ENCODE assay signal across 11 cellular contexts in genomic region chr7:31948041-31948440, GRCh38.
A peak's percentile ranks its signal among the peaks of the same experiment; 100 is the strongest.
DNase-seq lines count a peak whose midpoint lies in the region; ATAC-seq and FAIRE-seq lines count a peak whose summit lies in the region.
"Had no signal": no experiment of that assay in that cellular context is flagged by ENCODE, and none has a peak within 500 bp of the region (broad histone marks: within the 10 kb centered on the region; RNA-seq: fewer than 3 reads in every experiment).

No MANE protein-coding gene starts in this region.

- no peaks in the 10 kb centered on the region for H3K4me1 ChIP-seq in small intestine (ENCODE audit: control insufficient read depth in 2 of 2, insufficient read depth in 1 of 2, low read depth in 1 of 2, low read length in 1 of 2)

- ATAC-seq in GM18520 (IDR thresholded peaks at IDR 0.05; ENCODE audit: unreplicated experiment) (peak; percentile 57), HG03196 (IDR thresholded peaks at IDR 0.05; ENCODE audit: unreplicated experiment) (no peak)
- ATAC-seq: GM23338 had no signal

- peak; percentile 92 for FAIRE-seq in small intestine (lab: Jason Lieb, UNC)

- H3K27me3 ChIP-seq in small intestine (ENCODE audit: control insufficient read depth in 2 of 2, insufficient read depth in 2 of 2, low read length in 2 of 2) = no peaks in the 10 kb centered on the region

- WGBS in small intestine, 3 donors = 7 to 58% (median 19%) methylated on average over 1 of the region's 1 CpG

- DNase-seq in NCI-H460 (ENCODE audit: extremely low read depth, low read depth) (peak; percentile 13), fibroblast of peridontal ligament (ENCODE audit: extremely low read depth) (peak; percentile 80), small intestine (peak; percentile 92), NCI-H187 (lab: John Stamatoyannopoulos, UW) (no peak), T1000 (lab: John Stamatoyannopoulos, UW) (no peak), germinal center (ENCODE audit: low spot score) (no peak)
- DNase-seq: GDM1, NCI-H524 had no signal

- no peak overlapping the region for H3K27ac ChIP-seq in small intestine (ENCODE audit: low read depth in 1 of 2, low read length in 1 of 2)

- no peaks in the 10 kb centered on the region for H3K9me3 ChIP-seq in small intestine (ENCODE audit: control insufficient read depth, low read depth)

- no peak overlapping the region for H3K4me3 ChIP-seq in small intestine (ENCODE audit: low read depth in 1 of 2, low read length in 2 of 2)
- H3K4me3 ChIP-seq: GM23338 had no signal

- no peaks in the 10 kb centered on the region for H3K36me3 ChIP-seq in small intestine (ENCODE audit: control insufficient read depth in 2 of 2, insufficient read depth in 2 of 2, low read length in 2 of 2)

Comparison
In these comparisons a context has a peak if more than half of its experiments do, and no peak if none do; other contexts are left out.
1. DNase-seq: peak in NCI-H460 (single experiment), fibroblast of peridontal ligament (single experiment) and small intestine (single experiment); none in NCI-H187 (0 of 2), T1000 (single experiment) and germinal center (single experiment).